In the genomic region with DNA sequence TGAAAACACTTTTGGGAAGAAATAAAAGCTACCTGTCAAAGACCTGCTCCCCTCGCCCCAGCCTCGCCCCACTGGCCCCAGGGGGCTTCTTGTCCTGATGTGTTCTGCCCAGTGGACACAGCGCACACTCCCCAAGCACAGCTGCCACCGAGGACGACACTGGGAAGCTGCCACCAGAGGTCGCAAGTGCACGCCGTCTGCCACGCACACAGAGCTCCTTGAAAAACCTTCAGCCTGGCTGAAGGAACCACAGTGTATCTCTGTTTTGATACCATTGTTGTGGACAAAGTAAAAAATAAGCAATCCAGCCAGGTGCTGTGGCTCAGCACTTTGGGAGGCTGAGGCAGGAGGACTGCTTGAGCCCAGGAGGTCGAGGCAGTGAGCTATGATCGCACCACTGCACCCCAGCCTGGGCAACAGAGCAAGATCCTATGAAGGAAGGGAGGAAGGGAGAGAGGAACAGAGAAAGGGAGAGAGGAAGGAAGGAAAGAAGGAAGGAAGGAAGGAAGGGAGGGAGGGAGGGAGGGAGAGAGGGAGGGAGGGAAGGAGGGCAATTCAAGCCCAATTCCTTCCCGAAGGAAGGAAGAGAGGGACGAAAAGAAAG, we compare ENCODE assay signal across 8 cellular contexts. TPM values are rescaled to one million over a fixed set of nuclear protein-coding genes. Genes with fewer than 3 reads are reported as not detected.
DNase-seq lines count a peak whose midpoint lies in the region; ATAC-seq and TF ChIP-seq lines count a peak whose summit lies in the region.

No MANE protein-coding gene starts in this region.

- WGBS in trophoblast cell (ENCODE audit: extremely low coverage, insufficient coverage, insufficient read length), result no CpG with 5 or more reads among the region's 13 CpGs

- no peak overlapping the region for H4K12ac ChIP-seq in trophoblast cell (ENCODE audit: low read depth, low read length)

- H3K36me3 ChIP-seq in GM06990 (ENCODE audit: control insufficient read depth, insufficient read depth, low read length) (no peaks in the 10 kb centered on the region), RWPE2 (ENCODE audit: low read depth) (no peaks in the 10 kb centered on the region), trophoblast cell (ENCODE audit: control insufficient read depth in 1 of 2, insufficient read depth in 2 of 2, low read length in 2 of 2) (no peaks in the 10 kb centered on the region)

- H3K18ac ChIP-seq in trophoblast cell (ENCODE audit: low read length), result no peak overlapping the region

- H3K9ac ChIP-seq in trophoblast cell (ENCODE audit: low read length), result no peak overlapping the region

- no peak overlapping the region for H4K91ac ChIP-seq in trophoblast cell (ENCODE audit: low read depth, low read length)

- H3K4me2 ChIP-seq in trophoblast cell (ENCODE audit: low read length), result no peak overlapping the region

- no peak overlapping the region for H3K23ac ChIP-seq in trophoblast cell (ENCODE audit: low read length)

- no peaks in the 10 kb centered on the region for H3K79me1 ChIP-seq in trophoblast cell (ENCODE audit: low read length)

- H3K4me3 ChIP-seq in GM06990 (replicated peaks; ENCODE audit: low read depth, low read length) (no peak overlapping the region), RWPE2 (ENCODE audit: severe bottlenecking) (no peak overlapping the region), trophoblast cell (ENCODE audit: low read depth, low read length) (no peak overlapping the region)

- no peak overlapping the region for H3K14ac ChIP-seq in trophoblast cell (ENCODE audit: low read length)

- H2BK12ac ChIP-seq in trophoblast cell (ENCODE audit: low read length), result no peak overlapping the region

- H3K27me3 ChIP-seq in GM06990 (replicated peaks; ENCODE audit: control insufficient read depth, insufficient read depth, low read length), result no peaks in the 10 kb centered on the region
- no peaks in the 10 kb centered on the region for H3K27me3 ChIP-seq in RWPE2 (ENCODE audit: insufficient read depth, poor library complexity, severe bottlenecking)
- H3K27me3 ChIP-seq in trophoblast cell (ENCODE audit: insufficient read depth, low read length), result no peaks in the 10 kb centered on the region

- DNase-seq in GM06990 (ENCODE audit: extremely low read depth, insufficient read length), result peak; percentile 51
- DNase-seq in M059J (ENCODE audit: low read depth), result peak; percentile 60
- peak; percentile 42 for DNase-seq in RWPE2 (ENCODE audit: low spot score)
- peak; percentile 32 for DNase-seq in activated gamma-delta T cell treated with anti-CD3 and anti-CD28 coated beads, Interleukin-2, amount 50 U/mL, for 16 hours (ENCODE audit: low read depth)
- peak; percentile 62 for DNase-seq in foreskin melanocyte
- peak; percentile 67 to 80 for DNase-seq in trophoblast cell
- DNase-seq in ureter (ENCODE audit: low spot score), result peak; percentile 80

- H3K79me2 ChIP-seq in trophoblast cell (ENCODE audit: control insufficient read depth, insufficient read depth, low read length, poor library complexity), result no peaks in the 10 kb centered on the region

- H3K27ac ChIP-seq in RWPE2 (ENCODE audit: poor library complexity, severe bottlenecking) (no peak overlapping the region), trophoblast cell (ENCODE audit: low read depth, low read length) (no peak overlapping the region)

- H3K9me3 ChIP-seq in RWPE2 (ENCODE audit: severe bottlenecking) (no peaks in the 10 kb centered on the region), trophoblast cell (ENCODE audit: insufficient read depth, low read depth, low read length) (no peaks in the 10 kb centered on the region)

- H4K8ac ChIP-seq in trophoblast cell (ENCODE audit: low read depth, low read length), result no peak overlapping the region

- H2BK5ac ChIP-seq in trophoblast cell (ENCODE audit: low read depth, low read length, poor library complexity), result no peak overlapping the region

- no peaks in the 10 kb centered on the region for H3K4me1 ChIP-seq in RWPE2 (ENCODE audit: insufficient read depth, poor library complexity, severe bottlenecking)
- peaks cover 2 to 3% of the 10 kb centered on the region in 2 experiments for H3K4me1 ChIP-seq in trophoblast cell (ENCODE audit: control insufficient read depth in 1 of 2, insufficient read depth in 2 of 2, low read length in 2 of 2)

- H2BK120ac ChIP-seq in trophoblast cell (ENCODE audit: insufficient read depth, low read length, poor library complexity), result no peak overlapping the region

- no peak overlapping the region for H2AK5ac ChIP-seq in trophoblast cell (ENCODE audit: low read length)

- H2AFZ ChIP-seq in trophoblast cell (ENCODE audit: insufficient read depth, low read length, poor library complexity), result no peak overlapping the region

- TF ChIP-seq CTCF in GM06990 (IDR thresholded peaks at IDR 0.05; ENCODE audit: insufficient read depth, low read length, poor library complexity, severe bottlenecking) (peak; percentile 95), RWPE2 (IDR thresholded peaks at IDR 0.05; ENCODE audit: poor library complexity, severe bottlenecking) (peak; percentile 89)

- ATAC-seq in RWPE2 (ENCODE audit: low read depth) (peak; percentile 89), HG03571 (IDR thresholded peaks at IDR 0.05; ENCODE audit: unreplicated experiment) (no peak)

- no peak overlapping the region for H3K4ac ChIP-seq in trophoblast cell (ENCODE audit: low read depth, low read length)

RNA-seq across cellular contexts. Expression of a gene that starts 57.3 kb away (rescaled TPM):
- 14.8 and 16.8 TPM in 2 replicates for total RNA-seq in M059J (2014; rRNA removed; shearing (Covaris generic))
- 26.6 and 27.5 TPM in 2 replicates for polyA plus RNA-seq in trophoblast cell (2013)
- total RNA-seq in ureter, result 31.3 TPM
